20 cellular contexts compared by ENCODE assay signal in the genomic region with DNA sequence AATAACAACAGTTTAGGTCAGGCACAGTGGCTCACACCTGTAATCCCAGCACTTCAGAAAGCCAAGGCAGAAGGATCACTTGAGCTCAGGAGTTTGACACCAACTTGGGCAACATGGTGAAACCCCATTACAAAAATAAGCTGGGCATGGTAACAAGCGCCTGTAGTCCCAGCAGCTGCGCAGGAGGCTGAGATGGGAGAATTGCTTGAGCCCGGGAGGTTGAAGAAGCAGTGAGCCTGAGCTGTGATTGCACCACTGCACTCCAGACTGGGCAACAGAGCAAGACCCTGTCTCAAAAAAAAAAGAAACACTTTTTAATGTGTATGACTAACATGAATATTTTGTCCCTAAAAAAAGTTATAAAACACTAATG. TPM values are rescaled to one million over a fixed set of nuclear protein-coding genes. Genes with fewer than 3 reads are reported as not detected.
DNase-seq lines count a peak whose midpoint lies in the region; ATAC-seq and TF ChIP-seq lines count a peak whose summit lies in the region.
"Had no signal": no experiment of that assay in that cellular context is flagged by ENCODE, and none has a peak within 500 bp of the region (broad histone marks: within the 10 kb centered on the region; RNA-seq: fewer than 3 reads in every experiment).

No MANE protein-coding gene starts in this region.

- CTCF ChIA-PET in WTC11 (lab: Charles Lee): interaction anchor here (0.8 kb wide), 1 partner anchor 129 kb away, joined by 3 read pairs; no protein-coding TSS in a partner anchor

- no peak for DNase-seq in natural killer cell
- no peak for DNase-seq in natural killer cell treated with Interleukin-12 subunit alpha and Interleukin-12 subunit beta and Interleukin-15 and Interleukin-18, amount 100 ng/mL, for 72 hours (ENCODE audit: low spot score)
- DNase-seq in WTC11 (ENCODE audit: low spot score): no peak
- no peak for DNase-seq in immature natural killer cell
- no peak for DNase-seq in stimulated activated naive CD8-positive, alpha-beta T cell treated with anti-CD3 and anti-CD28 coated beads, Interleukin-15, amount 100 ng/mL, for 72 hours
- no peak for DNase-seq in CD1c-positive myeloid dendritic cell (ENCODE audit: extremely low spot score)
- DNase-seq in H4 (ENCODE audit: low spot score): no peak
- DNase-seq in DMS79 treated with DMSO at 0.1 percent for 48 hours (lab: John Stamatoyannopoulos, UW): no peak
- DNase-seq: C1 segment of cervical spinal cord, DMS79, H7, HFFc6, KG1, MV-4-11, NCI-H1694 treated with DMSO at 0.1 percent for 48 hours, NCI-H510A, PC-9, SJCRH30 had no signal

- H3K27me3 Mint-ChIP-seq in natural killer cell (ENCODE audit: low read depth in 2 of 2) (no peaks in the 10 kb centered on the region), WTC11 (ENCODE audit: low read depth) (no peaks in the 10 kb centered on the region), immature natural killer cell (ENCODE audit: low read depth in 3 of 3) (peaks cover 0 to 4% (median 4%) of the 10 kb centered on the region in 3 donors)
- H3K27me3 Mint-ChIP-seq in natural killer cell treated with Interleukin-12 subunit alpha and Interleukin-12 subunit beta and Interleukin-15 and Interleukin-18, amount 100 ng/mL, for 72 hours: no peaks in the 10 kb centered on the region
- no peaks in the 10 kb centered on the region for H3K27me3 Mint-ChIP-seq in stimulated activated naive CD8-positive, alpha-beta T cell treated with anti-CD3 and anti-CD28 coated beads, Interleukin-15, amount 100 ng/mL, for 72 hours

- H3K9me3 Mint-ChIP-seq in natural killer cell (no peaks in the 10 kb centered on the region), WTC11 (no peaks in the 10 kb centered on the region), immature natural killer cell (no peaks in the 10 kb centered on the region)
- H3K9me3 Mint-ChIP-seq in natural killer cell treated with Interleukin-12 subunit alpha and Interleukin-12 subunit beta and Interleukin-15 and Interleukin-18, amount 100 ng/mL, for 72 hours: no peaks in the 10 kb centered on the region
- no peaks in the 10 kb centered on the region for H3K9me3 Mint-ChIP-seq in stimulated activated naive CD8-positive, alpha-beta T cell treated with anti-CD3 and anti-CD28 coated beads, Interleukin-15, amount 100 ng/mL, for 72 hours
- H3K9me3 Mint-ChIP-seq: HFFc6 had no signal

- peak overlapping the region; percentile 79 to 88 for H3K27ac Mint-ChIP-seq in natural killer cell
- peak overlapping the region in 1 of 2 donors; percentile 21 for H3K27ac Mint-ChIP-seq in natural killer cell treated with Interleukin-12 subunit alpha and Interleukin-12 subunit beta and Interleukin-15 and Interleukin-18, amount 100 ng/mL, for 72 hours
- peak overlapping the region; percentile 41; the same call in 1 of the 2 replicates for H3K27ac Mint-ChIP-seq in WTC11
- peak overlapping the region in 5 of 6 donors; percentile 35 to 72 (median 45) for H3K27ac Mint-ChIP-seq in immature natural killer cell
- peak overlapping the region; percentile 39 to 43 for H3K27ac Mint-ChIP-seq in stimulated activated naive CD8-positive, alpha-beta T cell treated with anti-CD3 and anti-CD28 coated beads, Interleukin-15, amount 100 ng/mL, for 72 hours
- H3K27ac Mint-ChIP-seq: HFFc6 had no signal

- H3K4me1 Mint-ChIP-seq in natural killer cell (peaks cover 31 to 37% of the 10 kb centered on the region in 2 donors), WTC11 (0 out of 2 replicates have a peak, but pooled peaks cover 5% of the 10 kb centered on the region), immature natural killer cell (peaks cover 34 to 61% of the 10 kb centered on the region in 2 donors)
- H3K4me1 Mint-ChIP-seq in natural killer cell treated with Interleukin-12 subunit alpha and Interleukin-12 subunit beta and Interleukin-15 and Interleukin-18, amount 100 ng/mL, for 72 hours (ENCODE audit: low read depth in 2 of 2): peaks cover 20 to 27% of the 10 kb centered on the region in 2 donors
- peaks cover 57% of the 10 kb centered on the region for H3K4me1 Mint-ChIP-seq in stimulated activated naive CD8-positive, alpha-beta T cell treated with anti-CD3 and anti-CD28 coated beads, Interleukin-15, amount 100 ng/mL, for 72 hours

- H3K4me3 Mint-ChIP-seq in natural killer cell (no peak overlapping the region), WTC11 (no peak overlapping the region), immature natural killer cell (no peak overlapping the region)
- H3K4me3 Mint-ChIP-seq in natural killer cell treated with Interleukin-12 subunit alpha and Interleukin-12 subunit beta and Interleukin-15 and Interleukin-18, amount 100 ng/mL, for 72 hours: no peak overlapping the region
- H3K4me3 Mint-ChIP-seq in stimulated activated naive CD8-positive, alpha-beta T cell treated with anti-CD3 and anti-CD28 coated beads, Interleukin-15, amount 100 ng/mL, for 72 hours: no peak overlapping the region
- H3K4me3 Mint-ChIP-seq: HFFc6 had no signal

- intact Hi-C loops in natural killer cell (cut with micrococcal nuclease): no loop called here

- TF ChIP-seq CTCF in natural killer cell (IDR thresholded peaks at IDR 0.05): no peak
- no peak for TF ChIP-seq CTCF in WTC11 (IDR thresholded peaks at IDR 0.05)

- H3K36me3 Mint-ChIP-seq in natural killer cell (no peaks in the 10 kb centered on the region), WTC11 (peaks cover 48% of the 10 kb centered on the region), immature natural killer cell (peaks cover 26 to 45% (median 27%) of the 10 kb centered on the region in 3 donors)
- peaks cover 8% of the 10 kb centered on the region for H3K36me3 Mint-ChIP-seq in natural killer cell treated with Interleukin-12 subunit alpha and Interleukin-12 subunit beta and Interleukin-15 and Interleukin-18, amount 100 ng/mL, for 72 hours

- POLR2A ChIA-PET in WTC11 (lab: Charles Lee): no interaction called here

- ATAC-seq in natural killer cell: no peak
- ATAC-seq in natural killer cell treated with Interleukin-12 subunit alpha and Interleukin-12 subunit beta and Interleukin-15 and Interleukin-18, amount 100 ng/mL, for 72 hours: no peak
- ATAC-seq in WTC11: no peak
- ATAC-seq in stimulated activated naive CD8-positive, alpha-beta T cell treated with anti-CD3 and anti-CD28 coated beads, Interleukin-15, amount 100 ng/mL, for 72 hours: no peak
- ATAC-seq: A549, HepG2 had no signal

TF ChIP-seq in WTC11, 78 proteins besides CTCF, POLR2A, EP300 and RAD21:
- TF ChIP-seq NR1H2 (CRISPR knock-in tag; IDR thresholded peaks at IDR 0.05) (no peak), ZNF121 (CRISPR knock-in tag; IDR thresholded peaks at IDR 0.05) (0 out of 2 replicates have a peak, but pooled peaks have one; percentile 21)
- TF ChIP-seq, protein P1, sequence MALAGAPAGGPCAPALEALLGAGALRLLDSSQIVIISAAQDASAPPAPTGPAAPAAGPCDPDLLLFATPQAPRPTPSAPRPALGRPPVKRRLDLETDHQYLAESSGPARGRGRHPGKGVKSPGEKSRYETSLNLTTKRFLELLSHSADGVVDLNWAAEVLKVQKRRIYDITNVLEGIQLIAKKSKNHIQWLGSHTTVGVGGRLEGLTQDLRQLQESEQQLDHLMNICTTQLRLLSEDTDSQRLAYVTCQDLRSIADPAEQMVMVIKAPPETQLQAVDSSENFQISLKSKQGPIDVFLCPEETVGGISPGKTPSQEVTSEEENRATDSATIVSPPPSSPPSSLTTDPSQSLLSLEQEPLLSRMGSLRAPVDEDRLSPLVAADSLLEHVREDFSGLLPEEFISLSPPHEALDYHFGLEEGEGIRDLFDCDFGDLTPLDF (CRISPR knock-in tag; IDR thresholded peaks at IDR 0.05): no peak
- TF ChIP-seq, protein P2, sequence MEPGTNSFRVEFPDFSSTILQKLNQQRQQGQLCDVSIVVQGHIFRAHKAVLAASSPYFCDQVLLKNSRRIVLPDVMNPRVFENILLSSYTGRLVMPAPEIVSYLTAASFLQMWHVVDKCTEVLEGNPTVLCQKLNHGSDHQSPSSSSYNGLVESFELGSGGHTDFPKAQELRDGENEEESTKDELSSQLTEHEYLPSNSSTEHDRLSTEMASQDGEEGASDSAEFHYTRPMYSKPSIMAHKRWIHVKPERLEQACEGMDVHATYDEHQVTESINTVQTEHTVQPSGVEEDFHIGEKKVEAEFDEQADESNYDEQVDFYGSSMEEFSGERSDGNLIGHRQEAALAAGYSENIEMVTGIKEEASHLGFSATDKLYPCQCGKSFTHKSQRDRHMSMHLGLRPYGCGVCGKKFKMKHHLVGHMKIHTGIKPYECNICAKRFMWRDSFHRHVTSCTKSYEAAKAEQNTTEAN (CRISPR knock-in tag; IDR thresholded peaks at IDR 0.05): no peak
TF ChIP-seq in WTC11: peak in this region for 1.

RNA-seq across cellular contexts. Expression of gene TFIP11, which starts 24.5 kb away (rescaled TPM):
- total RNA-seq in natural killer cell: 100 to 1,000 TPM; 108 to 131 (median 124) TPM
- total RNA-seq in natural killer cell treated with Interleukin-12 subunit alpha and Interleukin-12 subunit beta and Interleukin-15 and Interleukin-18, amount 100 ng/mL, for 72 hours: 10 to 100 TPM; 56.5 to 57.7 TPM
- 24.6 to 26.9 TPM (median 25.7 TPM) in 3 replicates for total RNA-seq in WTC11 (2021)
- 10 to 100 TPM; 16.3 to 59.9 (median 18.0) TPM for polyA plus RNA-seq in immature natural killer cell
- 13.8 and 15.4 TPM in 2 replicates for total RNA-seq in H4 (2014; rRNA removed; shearing (Covaris generic))

RNA-seq across cellular contexts. Expression of gene SRRD, which starts 53.1 kb away (rescaled TPM):
- total RNA-seq in natural killer cell: 10 to 100 TPM; 18.8 to 21.5 (median 21.4) TPM
- total RNA-seq in natural killer cell treated with Interleukin-12 subunit alpha and Interleukin-12 subunit beta and Interleukin-15 and Interleukin-18, amount 100 ng/mL, for 72 hours: 10 to 100 TPM; 28.6 to 31.8 TPM
- 20.0 to 25.1 TPM (median 22.9 TPM) in 3 replicates for total RNA-seq in WTC11 (2021)
- polyA plus RNA-seq in immature natural killer cell: 10 to 100 TPM; 17.5 to 34.3 (median 27.6) TPM
- total RNA-seq in H4 (2014; rRNA removed; shearing (Covaris generic)): 19.2 and 22.0 TPM in 2 replicates

RNA-seq across cellular contexts. Expression of gene HPS4, which starts 53.2 kb away (rescaled TPM):
- total RNA-seq in natural killer cell: 10 to 100 TPM; 44.8 to 53.6 (median 50.7) TPM
- 10 to 100 TPM; 31.0 to 40.1 TPM for total RNA-seq in natural killer cell treated with Interleukin-12 subunit alpha and Interleukin-12 subunit beta and Interleukin-15 and Interleukin-18, amount 100 ng/mL, for 72 hours
- 41.1 to 48.1 TPM (median 42.7 TPM) in 3 replicates for total RNA-seq in WTC11 (2021)
- polyA plus RNA-seq in immature natural killer cell: 10 to 100 TPM in 1 of 3 donors, 1 to 10 TPM in 2; 5.0 to 13.3 (median 8.2) TPM
- 14.4 and 19.8 TPM in 2 replicates for total RNA-seq in H4 (2014; rRNA removed; shearing (Covaris generic))

RNA-seq across cellular contexts. Expression of gene TPST2, which starts 53.2 kb away (rescaled TPM):
- total RNA-seq in natural killer cell (100 to 1,000 TPM; 145 to 206 (median 155) TPM), WTC11 (2021) (57.6 to 84.2 TPM (median 75.0 TPM) in 3 replicates)
- 10 to 100 TPM; 43.1 to 43.6 TPM for total RNA-seq in natural killer cell treated with Interleukin-12 subunit alpha and Interleukin-12 subunit beta and Interleukin-15 and Interleukin-18, amount 100 ng/mL, for 72 hours
- 100 to 1,000 TPM; 352 to 519 (median 512) TPM for polyA plus RNA-seq in immature natural killer cell
- 13.8 and 14.2 TPM in 2 replicates for total RNA-seq in H4 (2014; rRNA removed; shearing (Covaris generic))
